8 cellular contexts compared by ENCODE assay signal in the genomic region with DNA sequence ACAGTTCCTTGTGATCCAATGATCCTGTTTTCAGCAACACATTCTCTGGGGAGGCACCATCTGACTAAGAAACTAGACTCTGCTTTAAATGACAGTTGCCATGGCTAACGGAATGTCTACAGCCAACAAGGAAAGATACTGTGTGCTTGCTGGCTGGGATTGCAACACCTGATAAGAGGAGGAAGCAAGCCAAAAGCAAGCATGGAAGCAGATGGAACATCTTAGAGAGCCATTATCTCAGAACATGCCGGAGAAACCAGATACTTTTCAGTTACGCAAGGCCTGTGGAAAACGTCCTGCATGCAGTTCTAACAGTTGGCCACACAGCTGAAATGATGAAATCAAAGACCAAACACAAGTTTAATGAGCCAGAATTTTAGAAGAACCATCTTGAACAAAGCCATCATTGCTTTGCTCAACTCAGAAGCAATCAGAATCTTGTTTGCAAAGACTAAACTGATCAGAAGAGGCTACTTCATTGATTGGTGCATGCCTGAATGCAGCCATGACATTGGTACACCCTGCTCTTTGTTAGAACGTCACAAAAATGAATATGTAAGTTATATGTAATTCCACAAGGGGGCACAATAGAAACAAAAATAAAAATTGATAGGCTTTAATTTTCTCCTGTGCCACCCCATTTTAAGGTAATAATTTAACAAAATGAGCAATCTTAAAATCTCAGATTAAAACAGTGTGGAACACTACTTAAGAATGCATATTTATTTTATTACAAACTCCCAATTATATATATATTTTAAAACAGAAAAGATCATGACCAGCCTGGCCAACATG. TPM values are rescaled to one million over a fixed set of nuclear protein-coding genes. Genes with fewer than 3 reads are reported as not detected.
DNase-seq lines count a peak whose midpoint lies in the region; ATAC-seq and TF ChIP-seq lines count a peak whose summit lies in the region.

No MANE protein-coding gene starts in this region.

- no peak overlapping the region for H3K23ac ChIP-seq in mesenchymal stem cell (ENCODE audit: low read length in 2 of 2)

- H3K9me3 ChIP-seq in endocrine pancreas (ENCODE audit: control insufficient read depth, low read length) (no peaks in the 10 kb centered on the region), mesenchymal stem cell (ENCODE audit: control insufficient read depth, low read length) (no peaks in the 10 kb centered on the region), upper lobe of right lung (no peaks in the 10 kb centered on the region)

- no peak overlapping the region for H2BK5ac ChIP-seq in mesenchymal stem cell (ENCODE audit: low read depth, low read length, poor library complexity, severe bottlenecking)

- no peaks in the 10 kb centered on the region for H3K27me3 ChIP-seq in endocrine pancreas (ENCODE audit: control insufficient read depth, insufficient read depth, low read length)
- no peaks in the 10 kb centered on the region for H3K27me3 ChIP-seq in mesenchymal stem cell (ENCODE audit: control insufficient read depth in 1 of 2, insufficient read depth in 1 of 2, low read length in 2 of 2)
- no peaks in the 10 kb centered on the region for H3K27me3 ChIP-seq in upper lobe of right lung

- peaks cover 1% of the 10 kb centered on the region for H3K79me1 ChIP-seq in mesenchymal stem cell (replicated peaks; ENCODE audit: low read length, poor library complexity, severe bottlenecking)

- H3K18ac ChIP-seq in mesenchymal stem cell (ENCODE audit: low read depth in 1 of 2, low read length in 2 of 2), result no peak overlapping the region

- ATAC-seq in GM21737 (IDR thresholded peaks at IDR 0.05; ENCODE audit: unreplicated experiment) (peak; percentile 57), SK-N-SH treated with all-trans-retinoic acid at 6 μM for 48 hours (peak; percentile 97), upper lobe of right lung (peak; percentile 87)

- H3K14ac ChIP-seq in mesenchymal stem cell (ENCODE audit: low read length in 2 of 2), result no peak overlapping the region

- no peak overlapping the region for H2AK5ac ChIP-seq in mesenchymal stem cell (ENCODE audit: low read length, severe bottlenecking)

- no peak overlapping the region for H3K27ac ChIP-seq in mesenchymal stem cell (ENCODE audit: low read length, poor library complexity, severe bottlenecking)
- H3K27ac ChIP-seq in upper lobe of right lung, result no peak overlapping the region

- no peak overlapping the region for H3K9ac ChIP-seq in endocrine pancreas (ENCODE audit: control insufficient read depth, insufficient read depth, low read length)
- H3K9ac ChIP-seq in mesenchymal stem cell (ENCODE audit: low read length), result peak overlapping the region; percentile 84

- no peak overlapping the region for H2AFZ ChIP-seq in mesenchymal stem cell (ENCODE audit: low read depth, low read length)

- intact Hi-C loops in upper lobe of right lung (cut with DNase I), result no loop called here

- H2BK15ac ChIP-seq in mesenchymal stem cell (ENCODE audit: low read depth, poor library complexity, severe bottlenecking), result no peak overlapping the region

- no peak overlapping the region for H4K8ac ChIP-seq in mesenchymal stem cell (ENCODE audit: low read length)

- no peak overlapping the region for H2BK12ac ChIP-seq in mesenchymal stem cell (ENCODE audit: low read length in 2 of 2)

- H3K4me2 ChIP-seq in mesenchymal stem cell (ENCODE audit: low read length, poor library complexity, severe bottlenecking), result no peak overlapping the region

- no peak overlapping the region for H3K4me3 ChIP-seq in LNCaP clone FGC (ENCODE audit: low read depth, low read length)
- H3K4me3 ChIP-seq in endocrine pancreas (ENCODE audit: control insufficient read depth, insufficient read depth, low read length), result peak overlapping the region; percentile 6
- peak overlapping the region in 1 of 2 experiments; percentile 22 for H3K4me3 ChIP-seq in mesenchymal stem cell (ENCODE audit: insufficient read depth in 1 of 2, low read depth in 1 of 2, low read length in 2 of 2)
- H3K4me3 ChIP-seq in upper lobe of right lung, result no peak overlapping the region

- DNase-seq in stimulated activated CD4-positive, alpha-beta T cell treated with anti-CD3 and anti-CD28 coated beads, Interleukin-1b, Interleukin-23, amount 100 ng/mL, for 48 hours, result peak; percentile 13
- DNase-seq in stimulated activated CD4-positive, alpha-beta T cell treated with anti-CD3 and anti-CD28 coated beads, Interleukin-2, amount 100 ng/mL, for 24 hours, result no peak
- peak; percentile 30 for DNase-seq in LNCaP clone FGC (ENCODE audit: low read depth)
- DNase-seq in mesenchymal stem cell, result peak; percentile 99
- DNase-seq in upper lobe of right lung, result no peak

- H2BK120ac ChIP-seq in mesenchymal stem cell (ENCODE audit: low read depth, low read length), result no peak overlapping the region

- H4K91ac ChIP-seq in mesenchymal stem cell (ENCODE audit: low read length), result no peak overlapping the region

- H3K36me3 ChIP-seq in endocrine pancreas (ENCODE audit: control insufficient read depth, insufficient read depth, low read length) (no peaks in the 10 kb centered on the region), mesenchymal stem cell (ENCODE audit: control insufficient read depth in 1 of 2, insufficient read depth in 2 of 2, low read depth in 1 of 2, low read length in 2 of 2) (no peaks in the 10 kb centered on the region), upper lobe of right lung (no peaks in the 10 kb centered on the region)

- H3K4me1 ChIP-seq in endocrine pancreas (ENCODE audit: control insufficient read depth, insufficient read depth, low read length), result no peaks in the 10 kb centered on the region
- no peaks in the 10 kb centered on the region for H3K4me1 ChIP-seq in mesenchymal stem cell (ENCODE audit: control insufficient read depth, insufficient read depth, low read depth, low read length)
- H3K4me1 ChIP-seq in upper lobe of right lung, result peaks cover 4% of the 10 kb centered on the region

- 12% methylated on average over 4 of the region's 5 CpGs for WGBS in mesenchymal stem cell

- no peak overlapping the region for H3K4ac ChIP-seq in mesenchymal stem cell (ENCODE audit: low read depth in 1 of 2, low read length in 2 of 2)

- TF ChIP-seq CTCF in LNCaP clone FGC (IDR thresholded peaks at IDR 0.05; ENCODE audit: control insufficient read depth, extremely low read depth, insufficient read depth), result no peak; the same call in 1 of the 2 replicates
- peak; percentile 56 for TF ChIP-seq CTCF in upper lobe of right lung (IDR thresholded peaks at IDR 0.05)

TF ChIP-seq in SK-N-SH treated with all-trans-retinoic acid at 6 μM for 48 hours, 23 proteins besides CTCF, POLR2A, EP300 and RAD21:
- TF ChIP-seq TOX (CRISPR knock-in tag; IDR thresholded peaks at IDR 0.05; ENCODE audit: borderline replicate concordance), result no peak
- no peak for TF ChIP-seq OSR1 (CRISPR knock-in tag; IDR thresholded peaks at IDR 0.05)
- no peak for TF ChIP-seq ZNF8 (CRISPR knock-in tag; IDR thresholded peaks at IDR 0.05)
- peak; percentile 74; the same call in 1 of the 2 replicates for TF ChIP-seq ZFP3 (CRISPR knock-in tag; IDR thresholded peaks at IDR 0.05)
- TF ChIP-seq, protein P1, sequence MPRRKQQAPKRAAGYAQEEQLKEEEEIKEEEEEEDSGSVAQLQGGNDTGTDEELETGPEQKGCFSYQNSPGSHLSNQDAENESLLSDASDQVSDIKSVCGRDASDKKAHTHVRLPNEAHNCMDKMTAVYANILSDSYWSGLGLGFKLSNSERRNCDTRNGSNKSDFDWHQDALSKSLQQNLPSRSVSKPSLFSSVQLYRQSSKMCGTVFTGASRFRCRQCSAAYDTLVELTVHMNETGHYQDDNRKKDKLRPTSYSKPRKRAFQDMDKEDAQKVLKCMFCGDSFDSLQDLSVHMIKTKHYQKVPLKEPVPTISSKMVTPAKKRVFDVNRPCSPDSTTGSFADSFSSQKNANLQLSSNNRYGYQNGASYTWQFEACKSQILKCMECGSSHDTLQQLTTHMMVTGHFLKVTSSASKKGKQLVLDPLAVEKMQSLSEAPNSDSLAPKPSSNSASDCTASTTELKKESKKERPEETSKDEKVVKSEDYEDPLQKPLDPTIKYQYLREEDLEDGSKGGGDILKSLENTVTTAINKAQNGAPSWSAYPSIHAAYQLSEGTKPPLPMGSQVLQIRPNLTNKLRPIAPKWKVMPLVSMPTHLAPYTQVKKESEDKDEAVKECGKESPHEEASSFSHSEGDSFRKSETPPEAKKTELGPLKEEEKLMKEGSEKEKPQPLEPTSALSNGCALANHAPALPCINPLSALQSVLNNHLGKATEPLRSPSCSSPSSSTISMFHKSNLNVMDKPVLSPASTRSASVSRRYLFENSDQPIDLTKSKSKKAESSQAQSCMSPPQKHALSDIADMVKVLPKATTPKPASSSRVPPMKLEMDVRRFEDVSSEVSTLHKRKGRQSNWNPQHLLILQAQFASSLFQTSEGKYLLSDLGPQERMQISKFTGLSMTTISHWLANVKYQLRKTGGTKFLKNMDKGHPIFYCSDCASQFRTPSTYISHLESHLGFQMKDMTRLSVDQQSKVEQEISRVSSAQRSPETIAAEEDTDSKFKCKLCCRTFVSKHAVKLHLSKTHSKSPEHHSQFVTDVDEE (CRISPR knock-in tag; IDR thresholded peaks at IDR 0.05), result peak; percentile 32; the same call in 1 of the 2 replicates
- TF ChIP-seq TCF4 (CRISPR knock-in tag; IDR thresholded peaks at IDR 0.05; ENCODE audit: borderline replicate concordance), result peak; percentile 56; the same call in 1 of the 2 replicates
- TF ChIP-seq ISL1 (CRISPR knock-in tag; IDR thresholded peaks at IDR 0.05), result peak; percentile 62
- 0 out of 2 replicates have a peak, but pooled peaks have one; percentile 64 for TF ChIP-seq CSDC2 (CRISPR knock-in tag; IDR thresholded peaks at IDR 0.05)

RNA-seq across cellular contexts. Expression of gene GXYLT2, which starts 50.8 kb away (rescaled TPM):
- 9.0 TPM for polyA plus RNA-seq in mesenchymal stem cell (2013, experiment 1 of 2)
- polyA plus RNA-seq in mesenchymal stem cell (2013, experiment 2 of 2), result 9.1 TPM
- 8.4 TPM for total RNA-seq in upper lobe of right lung

RNA-seq across cellular contexts. Expression of gene PPP4R2, which starts 57.9 kb away (rescaled TPM):
- polyA plus RNA-seq in mesenchymal stem cell (2013, experiment 1 of 2), result 25.2 TPM
- polyA plus RNA-seq in mesenchymal stem cell (2013, experiment 2 of 2), result 26.0 TPM
- 65.7 TPM for total RNA-seq in upper lobe of right lung

Comparison
In these comparisons a context has a peak if more than half of its experiments do, and no peak if none do; other contexts are left out.
1. DNase-seq: peak in stimulated activated CD4-positive, alpha-beta T cell treated with anti-CD3 and anti-CD28 coated beads, Interleukin-1b, Interleukin-23, amount 100 ng/mL, for 48 hours (single experiment), LNCaP clone FGC (single experiment) and mesenchymal stem cell (single experiment); none in stimulated activated CD4-positive, alpha-beta T cell treated with anti-CD3 and anti-CD28 coated beads, Interleukin-2, amount 100 ng/mL, for 24 hours (0 of 2) and upper lobe of right lung (single experiment).
2. Peak in every context shown above with its lines, with median percentiles within 50 percentile points of each other: ATAC-seq.